24 cellular contexts compared by ENCODE assay signal in the genomic region with DNA sequence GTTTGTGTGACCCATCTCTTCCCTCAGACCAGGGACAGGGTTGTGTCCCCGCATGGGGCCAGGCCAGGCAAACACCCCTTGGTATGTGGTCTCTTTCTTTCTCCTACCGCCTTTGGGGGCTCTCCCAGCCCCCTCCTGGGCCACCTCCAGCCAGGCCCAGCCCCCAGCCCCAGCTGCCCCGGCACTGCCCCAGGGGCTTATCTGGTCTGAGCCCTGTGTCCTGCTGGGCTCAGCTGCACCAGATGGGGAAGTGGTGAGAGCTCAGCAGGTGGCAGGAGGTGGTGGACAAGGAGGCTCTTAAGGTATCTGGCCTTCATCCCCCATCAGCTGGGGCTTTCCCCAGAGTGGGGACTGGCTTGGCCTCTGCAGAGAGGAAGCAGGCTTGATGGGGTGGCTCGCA. TPM values are rescaled to one million over a fixed set of nuclear protein-coding genes. Genes with fewer than 3 reads are reported as not detected.
DNase-seq lines count a peak whose midpoint lies in the region; ATAC-seq, FAIRE-seq and TF ChIP-seq lines count a peak whose summit lies in the region.
"Had no signal": no experiment of that assay in that cellular context is flagged by ENCODE, and none has a peak within 500 bp of the region (broad histone marks: within the 10 kb centered on the region; RNA-seq: fewer than 3 reads in every experiment).

No MANE protein-coding gene starts in this region.

- POLR2A ChIA-PET in naive thymus-derived CD4-positive, alpha-beta T cell (lab: Charles Lee), result no interaction called here

- no peak overlapping the region for H3K27ac ChIP-seq in naive thymus-derived CD4-positive, alpha-beta T cell (ENCODE audit: low read depth, low read length)
- H3K27ac ChIP-seq in suprapubic skin, result no peak overlapping the region
- H3K27ac ChIP-seq: GM23248, testis had no signal

- TF ChIP-seq CTCF in suprapubic skin (IDR thresholded peaks at IDR 0.05), result no peak
- TF ChIP-seq CTCF in type B pancreatic cell (conservative IDR thresholded peaks at IDR 0.05), result no peak

- H3K4me3 Mint-ChIP-seq in naive thymus-derived CD4-positive, alpha-beta T cell, result no peak overlapping the region
- H3K4me3 Mint-ChIP-seq in type B pancreatic cell, result no peak overlapping the region
- H3K4me3 Mint-ChIP-seq: activated B cell treated with CpG ODN at 0.5 μM for 24 hours; activated CD8-positive, alpha-beta T cell treated with anti-CD3 and anti-CD28 coated beads, Interleukin-2, amount 10 ng/mL, durations not matched to agents 7 days and 5 days; activated naive CD8-positive, alpha-beta T cell treated with anti-CD3 and anti-CD28 coated beads for 36 hours; activated T-helper 1 cell treated with anti-CD3 and anti-CD28 coated beads, Interleukin-12 subunit alpha, Interleukin-12 subunit beta, Interleukin-2, Interleukin-4 antibody, amounts not matched to agents 30 ng/mL and 10 ng/mL and 1 ng/mL, durations not matched to agents 14 hours and 24 hours and 36 hours; nephron progenitor cell had no signal

- CTCF ChIA-PET in naive thymus-derived CD4-positive, alpha-beta T cell (lab: Charles Lee), result no interaction called here

- H3K27me3 ChIP-seq in naive thymus-derived CD4-positive, alpha-beta T cell (ENCODE audit: control insufficient read depth in 2 of 2, insufficient read depth in 2 of 2, low read length in 2 of 2), result no peaks in the 10 kb centered on the region
- peaks cover 19% of the 10 kb centered on the region for H3K27me3 ChIP-seq in suprapubic skin
- H3K27me3 ChIP-seq: testis had no signal

- no peak for TF ChIP-seq EP300 in suprapubic skin (IDR thresholded peaks at IDR 0.05)

- peaks cover 0 to 9% (median 0%) of the 10 kb centered on the region in 7 donors for H3K4me1 Mint-ChIP-seq in naive thymus-derived CD4-positive, alpha-beta T cell
- H3K4me1 Mint-ChIP-seq in type B pancreatic cell (ENCODE audit: unreplicated experiment), result no peaks in the 10 kb centered on the region
- H3K4me1 Mint-ChIP-seq: activated B cell treated with CpG ODN at 0.5 μM for 24 hours; activated naive CD8-positive, alpha-beta T cell treated with anti-CD3 and anti-CD28 coated beads for 36 hours had no signal

- H3K27ac Mint-ChIP-seq in naive thymus-derived CD4-positive, alpha-beta T cell, result no peak overlapping the region
- H3K27ac Mint-ChIP-seq in type B pancreatic cell, result no peak overlapping the region
- H3K27ac Mint-ChIP-seq: activated B cell treated with CpG ODN at 0.5 μM for 24 hours; activated naive CD8-positive, alpha-beta T cell treated with anti-CD3 and anti-CD28 coated beads for 36 hours; activated T-helper 1 cell treated with anti-CD3 and anti-CD28 coated beads, Interleukin-12 subunit alpha, Interleukin-12 subunit beta, Interleukin-2, Interleukin-4 antibody, amounts not matched to agents 30 ng/mL and 10 ng/mL and 1 ng/mL, durations not matched to agents 14 hours and 24 hours and 36 hours; nephron progenitor cell had no signal

- TF ChIP-seq POLR2A in GM12891 (IDR thresholded peaks at IDR 0.05; ENCODE audit: low read depth, low read length), result no peak
- TF ChIP-seq POLR2A in suprapubic skin (IDR thresholded peaks at IDR 0.05), result no peak
- TF ChIP-seq POLR2A in GM12892 (IDR thresholded peaks at IDR 0.05; ENCODE audit: low read depth, low read length), result no peak

- peak; percentile 35 for ATAC-seq in naive thymus-derived CD4-positive, alpha-beta T cell
- ATAC-seq: activated CD8-positive, alpha-beta T cell treated with anti-CD3 and anti-CD28 coated beads, Interleukin-2, amount 10 ng/mL, durations not matched to agents 7 days and 5 days had no signal

- 52% methylated on average over 4 of the region's 4 CpGs for WGBS in suprapubic skin

- no peaks in the 10 kb centered on the region for H3K9me3 Mint-ChIP-seq in naive thymus-derived CD4-positive, alpha-beta T cell
- H3K9me3 Mint-ChIP-seq in type B pancreatic cell, result no peaks in the 10 kb centered on the region
- H3K9me3 Mint-ChIP-seq: activated B cell treated with CpG ODN at 0.5 μM for 24 hours; activated naive CD8-positive, alpha-beta T cell treated with anti-CD3 and anti-CD28 coated beads for 36 hours; activated T-helper 1 cell treated with anti-CD3 and anti-CD28 coated beads, Interleukin-12 subunit alpha, Interleukin-12 subunit beta, Interleukin-2, Interleukin-4 antibody, amounts not matched to agents 30 ng/mL and 10 ng/mL and 1 ng/mL, durations not matched to agents 14 hours and 24 hours and 36 hours; nephron progenitor cell had no signal

- no peaks in the 10 kb centered on the region for H3K36me3 Mint-ChIP-seq in naive thymus-derived CD4-positive, alpha-beta T cell
- H3K36me3 Mint-ChIP-seq in type B pancreatic cell, result no peaks in the 10 kb centered on the region
- H3K36me3 Mint-ChIP-seq: activated naive CD8-positive, alpha-beta T cell treated with anti-CD3 and anti-CD28 coated beads for 36 hours had no signal

- H3K9me3 ChIP-seq in naive thymus-derived CD4-positive, alpha-beta T cell (ENCODE audit: control insufficient read depth in 2 of 3, low read length in 3 of 3), result no peaks in the 10 kb centered on the region
- H3K9me3 ChIP-seq in suprapubic skin, result no peaks in the 10 kb centered on the region
- H3K9me3 ChIP-seq: testis had no signal

- DNase-seq in GM12891 (ENCODE audit: insufficient read length, low spot score) (peak; percentile 43), KBM-7 (peak; percentile 62), RPMI8226 (peak; percentile 72), suprapubic skin (ENCODE audit: low spot score in 2 of 2) (no peak), type B pancreatic cell (ENCODE audit: extremely low spot score, unreplicated experiment) (no peak), GM12892 (ENCODE audit: insufficient read length) (no peak)
- no peak for DNase-seq in naive thymus-derived CD4-positive, alpha-beta T cell
- DNase-seq: activated B cell treated with CpG ODN at 0.5 μM for 24 hours; activated CD8-positive, alpha-beta T cell treated with anti-CD3 and anti-CD28 coated beads, Interleukin-2, amount 10 ng/mL, durations not matched to agents 7 days and 5 days; activated naive CD8-positive, alpha-beta T cell treated with anti-CD3 and anti-CD28 coated beads for 36 hours; cortex of kidney; foreskin fibroblast; GM23248; kidney glomerular epithelial cell; mesenchymal stem cell; NCI-H1048; NCI-H2107; NCI-H526 treated with DMSO at 0.1 percent for 48 hours; nephron progenitor cell; testis had no signal

- in situ Hi-C loops in KBM-7 (cut with MboI; ENCODE audit: low pct_unique_long_range_greater_than_20kb, low sequenced_read_pairs), result no loop called here

- intact Hi-C loops in naive thymus-derived CD4-positive, alpha-beta T cell (cut with micrococcal nuclease), result no loop called here

- H3K4me3 ChIP-seq in naive thymus-derived CD4-positive, alpha-beta T cell (ENCODE audit: low read length), result no peak overlapping the region
- no peak overlapping the region for H3K4me3 ChIP-seq in suprapubic skin
- H3K4me3 ChIP-seq: GM23248, testis had no signal

- H3K36me3 ChIP-seq in naive thymus-derived CD4-positive, alpha-beta T cell (ENCODE audit: control insufficient read depth in 2 of 3, insufficient read depth in 3 of 3, low read length in 3 of 3), result no peaks in the 10 kb centered on the region
- H3K36me3 ChIP-seq in suprapubic skin, result no peaks in the 10 kb centered on the region

- H3K4me1 ChIP-seq in naive thymus-derived CD4-positive, alpha-beta T cell (ENCODE audit: control insufficient read depth in 2 of 2, insufficient read depth in 2 of 2, low read length in 2 of 2), result no peaks in the 10 kb centered on the region
- H3K4me1 ChIP-seq in suprapubic skin, result no peaks in the 10 kb centered on the region
- H3K4me1 ChIP-seq: testis had no signal

- peak; percentile 20 for FAIRE-seq in GM12891 (lab: Jason Lieb, UNC)
- FAIRE-seq in GM12892 (lab: Jason Lieb, UNC), result no peak
- FAIRE-seq: D721Med, G401.6, RCC 7860 had no signal

- H3K27me3 Mint-ChIP-seq in naive thymus-derived CD4-positive, alpha-beta T cell, result peaks cover 0 to 26% (median 9%) of the 10 kb centered on the region in 5 donors
- peaks cover 1% of the 10 kb centered on the region for H3K27me3 Mint-ChIP-seq in type B pancreatic cell

TF ChIP-seq in GM12891, 5 proteins besides CTCF, POLR2A, EP300 and RAD21:
- TF ChIP-seq PAX5 (IDR thresholded peaks at IDR 0.05; ENCODE audit: insufficient read depth, low read length, severe bottlenecking), result no peak
- TF ChIP-seq SPI1 (IDR thresholded peaks at IDR 0.05; ENCODE audit: low read depth, low read length), result peak; percentile 55

RNA-seq across cellular contexts. Expression of gene ADAM11, which starts 8.7 kb away (rescaled TPM):
- polyA plus RNA-seq in GM12891 (2012; ENCODE audit: low read depth, missing spikeins), result 0.22 TPM
- total RNA-seq in naive thymus-derived CD4-positive, alpha-beta T cell, result 1 to 10 TPM in 1 of 5 experiments, under 1 TPM in 4; 0.22 to 1.5 (median 0.66) TPM
- polyA plus RNA-seq in naive thymus-derived CD4-positive, alpha-beta T cell, result under 1 TPM in 1 of 2 donors, not detected in 1; 0.08 TPM
- total RNA-seq in suprapubic skin (1 to 10 TPM in 3 of 4 donors, under 1 TPM in 1; 0.98 to 1.5 (median 1.1) TPM), type B pancreatic cell (ENCODE audit: low replicate concordance) (4.6 and 4.7 TPM in 2 replicates)
- polyA plus RNA-seq in GM12892 (2012; ENCODE audit: missing spikeins), result 0.13 TPM

RNA-seq across cellular contexts. Expression of gene DBF4B, which starts 59.0 kb away (rescaled TPM):
- polyA plus RNA-seq in GM12891 (2012; ENCODE audit: low read depth, missing spikeins), result 8.8 TPM
- total RNA-seq in naive thymus-derived CD4-positive, alpha-beta T cell, result 10 to 100 TPM in 1 of 5 experiments, 1 to 10 TPM in 4; 2.8 to 23.1 (median 7.8) TPM
- under 1 TPM; 0.35 to 0.70 TPM for polyA plus RNA-seq in naive thymus-derived CD4-positive, alpha-beta T cell
- 1 to 10 TPM; 3.5 to 8.9 (median 3.7) TPM for total RNA-seq in suprapubic skin
- 7.3 and 27.7 TPM in 2 replicates for total RNA-seq in type B pancreatic cell (ENCODE audit: low replicate concordance)
- polyA plus RNA-seq in GM12892 (2012; ENCODE audit: missing spikeins), result 8.3 TPM

Comparison
In these comparisons a context has a peak if more than half of its experiments do, and no peak if none do; other contexts are left out.
1. DNase-seq: peak in GM12891 (single experiment), KBM-7 (single experiment) and RPMI8226 (single experiment); none in naive thymus-derived CD4-positive, alpha-beta T cell (0 of 9), suprapubic skin (0 of 2), type B pancreatic cell (single experiment) and GM12892 (single experiment).